8 cellular contexts compared by ENCODE assay signal in the genomic region with DNA sequence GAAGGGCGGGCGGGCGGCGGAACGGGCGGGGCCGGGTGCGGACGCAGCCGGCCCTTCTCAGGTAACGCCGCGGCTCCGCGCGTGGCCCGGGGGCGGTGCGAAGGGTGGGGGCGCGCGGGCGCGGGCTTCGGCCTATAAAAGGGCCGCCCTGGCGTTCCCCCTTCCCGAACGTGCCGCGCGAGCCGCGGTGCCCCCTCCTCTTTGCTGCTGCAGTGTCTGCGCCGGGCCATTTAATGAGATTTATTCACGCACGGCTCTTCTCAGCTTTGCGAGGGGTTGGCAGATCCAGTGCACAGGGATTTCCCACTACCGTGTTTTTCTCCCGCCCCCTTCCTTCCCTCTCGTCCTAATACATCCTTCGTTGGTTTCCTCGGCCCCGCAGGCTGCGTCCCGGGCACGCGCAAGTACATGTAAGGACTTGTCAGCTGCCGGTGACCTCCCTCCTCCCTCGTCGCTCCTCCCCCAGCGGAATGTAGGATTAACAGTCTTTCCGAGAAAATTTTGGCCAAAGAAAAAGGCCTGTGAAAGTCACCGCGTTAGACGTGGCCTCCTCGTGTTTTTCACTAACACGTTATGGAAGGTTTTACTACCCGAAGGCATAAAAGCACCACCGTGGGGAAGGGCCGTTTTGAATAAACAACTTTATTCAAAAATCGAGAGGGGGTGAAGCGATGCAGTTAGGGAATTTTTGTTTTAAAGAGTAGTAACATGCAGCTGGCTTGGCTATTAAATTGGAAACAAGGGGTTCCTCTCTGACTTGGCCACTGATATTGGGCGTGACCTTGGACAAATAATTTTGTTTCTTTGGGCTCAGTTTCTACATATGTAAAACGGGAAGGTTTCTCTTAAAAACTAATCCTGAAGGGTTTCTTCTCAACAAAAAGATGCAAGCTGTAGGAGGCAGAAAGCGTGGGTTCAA. TPM values are rescaled to one million over a fixed set of nuclear protein-coding genes. Genes with fewer than 3 reads are reported as not detected.
DNase-seq lines count a peak whose midpoint lies in the region; ATAC-seq and TF ChIP-seq lines count a peak whose summit lies in the region.

No MANE protein-coding gene starts in this region.

- H3K4me3 Mint-ChIP-seq in activated T-helper 17 cell treated with anti-CD3 and anti-CD28 coated beads, Interleukin-2, amount 50 U/mL, for 72 hours, result peak overlapping the region; percentile 100
- peak overlapping the region; percentile 99 for H3K4me3 Mint-ChIP-seq in natural killer cell treated with Interleukin-12 subunit alpha and Interleukin-12 subunit beta and Interleukin-15 and Interleukin-18, amount 100 ng/mL, for 72 hours

- DNase-seq in DMS79 treated with DMSO at 0.1 percent for 48 hours (lab: John Stamatoyannopoulos, UW) (peak; percentile 92), fibroblast of peridontal ligament (ENCODE audit: extremely low read depth) (peak; percentile 97)
- DNase-seq in natural killer cell treated with Interleukin-12 subunit alpha and Interleukin-12 subunit beta and Interleukin-15 and Interleukin-18, amount 100 ng/mL, for 72 hours (ENCODE audit: low spot score), result peak; percentile 89
- peak; percentile 87 for DNase-seq in stimulated activated naive CD8-positive, alpha-beta T cell treated with anti-CD3 and anti-CD28 coated beads, Interleukin-15, Interleukin-2, amounts not matched to agents 100 U/mL and 50 U/mL, for 24 hours

- no peaks in the 10 kb centered on the region for H3K9me3 Mint-ChIP-seq in activated T-helper 17 cell treated with anti-CD3 and anti-CD28 coated beads, Interleukin-2, amount 50 U/mL, for 72 hours
- peaks cover 3% of the 10 kb centered on the region for H3K9me3 Mint-ChIP-seq in natural killer cell treated with Interleukin-12 subunit alpha and Interleukin-12 subunit beta and Interleukin-15 and Interleukin-18, amount 100 ng/mL, for 72 hours

- peaks cover 42% of the 10 kb centered on the region for H3K36me3 Mint-ChIP-seq in activated T-helper 17 cell treated with anti-CD3 and anti-CD28 coated beads, Interleukin-2, amount 50 U/mL, for 72 hours (ENCODE audit: low read depth)
- H3K36me3 Mint-ChIP-seq in natural killer cell treated with Interleukin-12 subunit alpha and Interleukin-12 subunit beta and Interleukin-15 and Interleukin-18, amount 100 ng/mL, for 72 hours, result peaks cover 19% of the 10 kb centered on the region

- peak; percentile 43 for ATAC-seq in GM21619 (IDR thresholded peaks at IDR 0.05; ENCODE audit: unreplicated experiment)
- ATAC-seq in activated T-helper 17 cell treated with anti-CD3 and anti-CD28 coated beads, Interleukin-2, amount 50 U/mL, for 72 hours (replicated peaks), result peak; percentile 59
- peak; percentile 80 to 81 for ATAC-seq in natural killer cell treated with Interleukin-12 subunit alpha and Interleukin-12 subunit beta and Interleukin-15 and Interleukin-18, amount 100 ng/mL, for 72 hours
- peak; percentile 65 for ATAC-seq in stimulated activated naive CD8-positive, alpha-beta T cell treated with anti-CD3 and anti-CD28 coated beads, Interleukin-15, Interleukin-2, amounts not matched to agents 100 U/mL and 50 U/mL, for 24 hours

- TF ChIP-seq EP300 in Ishikawa (IDR thresholded peaks at IDR 0.05; ENCODE audit: borderline replicate concordance), result 0 out of 2 replicates have a peak, but pooled peaks have one; percentile 40

- H3K4me1 Mint-ChIP-seq in activated T-helper 17 cell treated with anti-CD3 and anti-CD28 coated beads, Interleukin-2, amount 50 U/mL, for 72 hours, result peaks cover 40% of the 10 kb centered on the region
- H3K4me1 Mint-ChIP-seq in natural killer cell treated with Interleukin-12 subunit alpha and Interleukin-12 subunit beta and Interleukin-15 and Interleukin-18, amount 100 ng/mL, for 72 hours (ENCODE audit: low read depth in 2 of 2), result peaks cover 40 to 48% of the 10 kb centered on the region in 2 donors

- H3K27ac Mint-ChIP-seq in activated T-helper 17 cell treated with anti-CD3 and anti-CD28 coated beads, Interleukin-2, amount 50 U/mL, for 72 hours, result peak overlapping the region; percentile 99
- peak overlapping the region; percentile 98 for H3K27ac Mint-ChIP-seq in natural killer cell treated with Interleukin-12 subunit alpha and Interleukin-12 subunit beta and Interleukin-15 and Interleukin-18, amount 100 ng/mL, for 72 hours

- H3K27me3 Mint-ChIP-seq in activated T-helper 17 cell treated with anti-CD3 and anti-CD28 coated beads, Interleukin-2, amount 50 U/mL, for 72 hours, result no peaks in the 10 kb centered on the region
- no peaks in the 10 kb centered on the region for H3K27me3 Mint-ChIP-seq in natural killer cell treated with Interleukin-12 subunit alpha and Interleukin-12 subunit beta and Interleukin-15 and Interleukin-18, amount 100 ng/mL, for 72 hours

- TF ChIP-seq RAD21 in Ishikawa (IDR thresholded peaks at IDR 0.05; ENCODE audit: low read depth), result no peak

TF ChIP-seq in Ishikawa, 13 proteins besides CTCF, POLR2A, EP300 and RAD21 (continues in another document):
- TF ChIP-seq FOXM1 (IDR thresholded peaks at IDR 0.05; ENCODE audit: borderline replicate concordance, low read depth), result peak; percentile 11; the same call in 1 of the 2 replicates
- TF ChIP-seq ZBTB7A (IDR thresholded peaks at IDR 0.05; ENCODE audit: low read depth), result no peak
- TF ChIP-seq CEBPB (IDR thresholded peaks at IDR 0.05), result no peak
- TF ChIP-seq, protein P1, sequence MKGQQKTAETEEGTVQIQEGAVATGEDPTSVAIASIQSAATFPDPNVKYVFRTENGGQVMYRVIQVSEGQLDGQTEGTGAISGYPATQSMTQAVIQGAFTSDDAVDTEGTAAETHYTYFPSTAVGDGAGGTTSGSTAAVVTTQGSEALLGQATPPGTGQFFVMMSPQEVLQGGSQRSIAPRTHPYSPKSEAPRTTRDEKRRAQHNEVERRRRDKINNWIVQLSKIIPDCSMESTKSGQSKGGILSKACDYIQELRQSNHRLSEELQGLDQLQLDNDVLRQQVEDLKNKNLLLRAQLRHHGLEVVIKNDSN (IDR thresholded peaks at IDR 0.05), result 0 out of 2 replicates have a peak, but pooled peaks have one; percentile 26
- TF ChIP-seq TAF1 (IDR thresholded peaks at IDR 0.05; ENCODE audit: low read depth), result peak; percentile 40
- no peak for TF ChIP-seq CREB1 (IDR thresholded peaks at IDR 0.05; ENCODE audit: low read depth)
- TF ChIP-seq NFIC (IDR thresholded peaks at IDR 0.05), result no peak; the same call in 1 of the 2 replicates
- TF ChIP-seq TEAD4 (IDR thresholded peaks at IDR 0.05), result peak; percentile 44; the same call in 1 of the 2 replicates
- TF ChIP-seq TCF12 (IDR thresholded peaks at IDR 0.05; ENCODE audit: low read depth), result no peak; the same call in 1 of the 2 replicates
- no peak for TF ChIP-seq YY1 (IDR thresholded peaks at IDR 0.05; ENCODE audit: low read depth)

TF ChIP-seq in PFSK-1, 5 proteins besides CTCF, POLR2A, EP300 and RAD21:
- TF ChIP-seq, protein P2, sequence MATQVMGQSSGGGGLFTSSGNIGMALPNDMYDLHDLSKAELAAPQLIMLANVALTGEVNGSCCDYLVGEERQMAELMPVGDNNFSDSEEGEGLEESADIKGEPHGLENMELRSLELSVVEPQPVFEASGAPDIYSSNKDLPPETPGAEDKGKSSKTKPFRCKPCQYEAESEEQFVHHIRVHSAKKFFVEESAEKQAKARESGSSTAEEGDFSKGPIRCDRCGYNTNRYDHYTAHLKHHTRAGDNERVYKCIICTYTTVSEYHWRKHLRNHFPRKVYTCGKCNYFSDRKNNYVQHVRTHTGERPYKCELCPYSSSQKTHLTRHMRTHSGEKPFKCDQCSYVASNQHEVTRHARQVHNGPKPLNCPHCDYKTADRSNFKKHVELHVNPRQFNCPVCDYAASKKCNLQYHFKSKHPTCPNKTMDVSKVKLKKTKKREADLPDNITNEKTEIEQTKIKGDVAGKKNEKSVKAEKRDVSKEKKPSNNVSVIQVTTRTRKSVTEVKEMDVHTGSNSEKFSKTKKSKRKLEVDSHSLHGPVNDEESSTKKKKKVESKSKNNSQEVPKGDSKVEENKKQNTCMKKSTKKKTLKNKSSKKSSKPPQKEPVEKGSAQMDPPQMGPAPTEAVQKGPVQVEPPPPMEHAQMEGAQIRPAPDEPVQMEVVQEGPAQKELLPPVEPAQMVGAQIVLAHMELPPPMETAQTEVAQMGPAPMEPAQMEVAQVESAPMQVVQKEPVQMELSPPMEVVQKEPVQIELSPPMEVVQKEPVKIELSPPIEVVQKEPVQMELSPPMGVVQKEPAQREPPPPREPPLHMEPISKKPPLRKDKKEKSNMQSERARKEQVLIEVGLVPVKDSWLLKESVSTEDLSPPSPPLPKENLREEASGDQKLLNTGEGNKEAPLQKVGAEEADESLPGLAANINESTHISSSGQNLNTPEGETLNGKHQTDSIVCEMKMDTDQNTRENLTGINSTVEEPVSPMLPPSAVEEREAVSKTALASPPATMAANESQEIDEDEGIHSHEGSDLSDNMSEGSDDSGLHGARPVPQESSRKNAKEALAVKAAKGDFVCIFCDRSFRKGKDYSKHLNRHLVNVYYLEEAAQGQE (IDR thresholded peaks at IDR 0.05; ENCODE audit: insufficient read depth in 1 of 2, low read depth in 2 of 2, low read length in 2 of 2), result no peak
- TF ChIP-seq SIN3A (IDR thresholded peaks at IDR 0.05; ENCODE audit: borderline replicate concordance, insufficient read depth, low read length) (peak; percentile 72; the same call in 1 of the 2 replicates), TAF1 (IDR thresholded peaks at IDR 0.05; ENCODE audit: borderline replicate concordance, insufficient read depth, low read length) (no peak), POLR2AphosphoS5 (IDR thresholded peaks at IDR 0.05; ENCODE audit: low read depth, low read length) (peak; percentile 92), FOXP2 (optimal IDR thresholded peaks at IDR 0.05; ENCODE audit: borderline replicate concordance, extremely low read depth, extremely low read length, insufficient read depth) (no peak)

RNA-seq across cellular contexts. Expression of a gene that starts 1.0 kb away (rescaled TPM):
- 2.4 TPM for polyA plus RNA-seq in PFSK-1 (2012; ENCODE audit: insufficient read length, low read depth)
- total RNA-seq in activated T-helper 17 cell treated with anti-CD3 and anti-CD28 coated beads, Interleukin-2, amount 50 U/mL, for 72 hours, result 10 to 100 TPM; 20.7 to 23.7 TPM
- total RNA-seq in natural killer cell treated with Interleukin-12 subunit alpha and Interleukin-12 subunit beta and Interleukin-15 and Interleukin-18, amount 100 ng/mL, for 72 hours, result 10 to 100 TPM; 12.8 to 31.0 TPM

Comparison
In these comparisons a context has a peak if more than half of its experiments do, and no peak if none do; other contexts are left out.
1. Peak in every context shown above with its lines: DNase-seq and ATAC-seq.